In genomic region chr9:105157178-105157583, GRCh38 we compare ENCODE assay signal across 8 cellular contexts.
DNase-seq lines count a peak whose midpoint lies in the region; ATAC-seq and TF ChIP-seq lines count a peak whose summit lies in the region.

No MANE protein-coding gene starts in this region.

- peak; percentile 80 for TF ChIP-seq CTCF in KMS-11 (conservative IDR thresholded peaks at IDR 0.05; ENCODE audit: low read depth, low read length)
- TF ChIP-seq CTCF in lower leg skin (IDR thresholded peaks at IDR 0.05): no peak

- H3K4me1 Mint-ChIP-seq in activated CD4-positive, alpha-beta T cell treated with anti-CD3 and anti-CD28 coated beads for 36 hours: peaks cover 14% of the 10 kb centered on the region

- H3K27ac Mint-ChIP-seq in activated CD4-positive, alpha-beta T cell treated with anti-CD3 and anti-CD28 coated beads for 36 hours: no peak overlapping the region

- H3K4me3 ChIP-seq in KMS-11 (IDR thresholded peaks at IDR 0.05; ENCODE audit: insufficient read depth, low read depth, low read length) (no peak overlapping the region), lower leg skin (ENCODE audit: low read depth, poor library complexity, severe bottlenecking) (no peak overlapping the region)

- intact Hi-C loops in activated CD4-positive, alpha-beta T cell treated with anti-CD3 and anti-CD28 coated beads for 36 hours (cut with DNase I, micrococcal nuclease): loop anchor here (1.0 to 10.0 kb wide), 6 partner anchors 162 to 378 kb away; no protein-coding TSS in a partner anchor
- intact Hi-C loops in lower leg skin (cut with DNase I; ENCODE audit: low total_unique reads): loop anchor here (5.0 to 10.0 kb wide), 4 partner anchors 92 to 292 kb away; partner anchors contain the start of gene ABCA1

- H3K4me2 ChIP-seq in KMS-11: no peak overlapping the region; the same call in 1 of the 2 replicates

- H3K9me3 Mint-ChIP-seq in activated CD4-positive, alpha-beta T cell treated with anti-CD3 and anti-CD28 coated beads for 36 hours (ENCODE audit: low read depth): no peaks in the 10 kb centered on the region

- no peak for TF ChIP-seq POLR2A in lower leg skin (IDR thresholded peaks at IDR 0.05)

- no peaks in the 10 kb centered on the region for H3K27me3 ChIP-seq in KMS-11 (ENCODE audit: insufficient read depth, low read depth)

- no peaks in the 10 kb centered on the region for H4K20me1 ChIP-seq in KMS-11 (ENCODE audit: insufficient read depth)

- DNase-seq in activated CD4-positive, alpha-beta T cell treated with anti-CD3 and anti-CD28 coated beads for 36 hours: peak; percentile 46
- DNase-seq in activated CD4-positive, alpha-beta T cell treated with anti-CD3 and anti-CD28 coated beads, Interleukin-2, amount 50 U/mL, for 4 hours: no peak
- DNase-seq in SHP77 treated with DMSO at 0.1 percent for 48 hours (lab: John Stamatoyannopoulos, UW) (peak; percentile 23), dermis blood vessel endothelial cell (peak; percentile 71), lower leg skin (ENCODE audit: low spot score in 2 of 2) (peak; percentile 31 to 88), superior temporal gyrus (ENCODE audit: extremely low spot score) (peak; percentile 91)

- POLR2A ChIA-PET in activated CD4-positive, alpha-beta T cell treated with anti-CD3 and anti-CD28 coated beads for 36 hours (lab: Charles Lee): no interaction called here

- H3K79me2 ChIP-seq in KMS-11 (ENCODE audit: insufficient read depth, low read depth): no peaks in the 10 kb centered on the region

- no peak overlapping the region for H3K4me3 Mint-ChIP-seq in activated CD4-positive, alpha-beta T cell treated with anti-CD3 and anti-CD28 coated beads for 36 hours

- no peaks in the 10 kb centered on the region for H3K27me3 Mint-ChIP-seq in activated CD4-positive, alpha-beta T cell treated with anti-CD3 and anti-CD28 coated beads for 36 hours

- no peaks in the 10 kb centered on the region for H3K36me3 Mint-ChIP-seq in activated CD4-positive, alpha-beta T cell treated with anti-CD3 and anti-CD28 coated beads for 36 hours (ENCODE audit: low read depth)

- CTCF ChIA-PET in activated CD4-positive, alpha-beta T cell treated with anti-CD3 and anti-CD28 coated beads for 36 hours (lab: Charles Lee): interaction anchor here (0.6 to 1.0 kb wide), 2 partner anchors 21 to 258 kb away, joined by 3 to 5 read pairs; no protein-coding TSS in a partner anchor

- H2AFZ ChIP-seq in KMS-11 (ENCODE audit: low read depth): peak overlapping the region; percentile 49

- peak; percentile 86 for ATAC-seq in activated CD4-positive, alpha-beta T cell treated with anti-CD3 and anti-CD28 coated beads for 36 hours
- ATAC-seq in GM21526 (IDR thresholded peaks at IDR 0.05; ENCODE audit: low FRiP score, unreplicated experiment): peak; percentile 69

- H3K27ac ChIP-seq in KMS-11: no peak overlapping the region

- H3K36me3 ChIP-seq in KMS-11 (ENCODE audit: insufficient read depth): no peaks in the 10 kb centered on the region

- H3K4me1 ChIP-seq in KMS-11 (ENCODE audit: low read depth, poor library complexity, severe bottlenecking): peaks cover 50% of the 10 kb centered on the region

- no peak overlapping the region for H3K9ac ChIP-seq in KMS-11

- WGBS in lower leg skin, 2 donors: 5 to 23% methylated on average over 4 of the region's 4 CpGs

Comparison
In these comparisons a context has a peak if more than half of its experiments do, and no peak if none do; other contexts are left out.
1. DNase-seq: peak in activated CD4-positive, alpha-beta T cell treated with anti-CD3 and anti-CD28 coated beads for 36 hours (single experiment), SHP77 treated with DMSO at 0.1 percent for 48 hours (single experiment), dermis blood vessel endothelial cell (single experiment), lower leg skin (2 of 2) and superior temporal gyrus (single experiment); none in activated CD4-positive, alpha-beta T cell treated with anti-CD3 and anti-CD28 coated beads, Interleukin-2, amount 50 U/mL, for 4 hours (0 of 2).